Comparison of ENCODE assay signal across 21 cellular contexts in genomic region chr21:42142598-42142997, GRCh38.
"Had no signal": no experiment of that assay in that cellular context is flagged by ENCODE, and none has a peak within 500 bp of the region (broad histone marks: within the 10 kb centered on the region; RNA-seq: fewer than 3 reads in every experiment).

No MANE protein-coding gene starts in this region.

- H3K27ac ChIP-seq: colonic mucosa, heart right ventricle, neutrophil, spleen, testis, tibial nerve, upper lobe of right lung had no signal

- H3K36me3 Mint-ChIP-seq: naive B cell; stimulated activated naive B cell treated with anti-CD40 and anti-IgM and Interleukin-4, amounts not matched to agents 10 μg/mL and 1 μg/mL and 100 μg/mL, for 72 hours had no signal

- H3K9me3 ChIP-seq: colonic mucosa, heart right ventricle, neutrophil, spleen, testis, tibial nerve, upper lobe of right lung had no signal

- FAIRE-seq: frontal cortex, islet of Langerhans had no signal

- ATAC-seq: esophagus mucosa; heart right ventricle; sciatic nerve; stimulated activated naive B cell treated with anti-CD40 and anti-IgM and Interleukin-4, amounts not matched to agents 10 μg/mL and 1 μg/mL and 100 μg/mL, for 72 hours; stimulated activated naive CD8-positive, alpha-beta T cell treated with anti-CD3 and anti-CD28 coated beads, Interleukin-15, amount 100 ng/mL, for 72 hours; upper lobe of right lung had no signal

- H3K9me3 Mint-ChIP-seq: naive B cell; stimulated activated naive B cell treated with anti-CD40 and anti-IgM and Interleukin-4, amounts not matched to agents 10 μg/mL and 1 μg/mL and 100 μg/mL, for 72 hours; stimulated activated naive CD8-positive, alpha-beta T cell treated with anti-CD3 and anti-CD28 coated beads, Interleukin-15, amount 100 ng/mL, for 72 hours had no signal

- H3K4me1 ChIP-seq: tibial nerve had no signal

- H3K4me3 Mint-ChIP-seq: naive B cell; stimulated activated naive B cell treated with anti-CD40 and anti-IgM and Interleukin-4, amounts not matched to agents 10 μg/mL and 1 μg/mL and 100 μg/mL, for 72 hours; stimulated activated naive CD8-positive, alpha-beta T cell treated with anti-CD3 and anti-CD28 coated beads, Interleukin-15, amount 100 ng/mL, for 72 hours had no signal

- DNase-seq: colonic mucosa; effector CD4-positive, alpha-beta T cell; heart right ventricle; hypothalamus; kidney glomerular epithelial cell; mesendoderm; naive B cell; stimulated activated CD4-positive, alpha-beta T cell treated with anti-CD3 and anti-CD28 coated beads, Interleukin-15, amount 100 ng/mL, for 24 hours; stimulated activated CD4-positive, alpha-beta T cell treated with anti-CD3 and anti-CD28 coated beads, Interleukin-1b, Interleukin-23, amount 100 ng/mL, for 48 hours; stimulated activated CD4-positive, alpha-beta T cell treated with anti-CD3 and anti-CD28 coated beads, Interleukin-4, amount 100 ng/mL, for 24 hours; stimulated activated naive B cell treated with anti-CD40 and anti-IgM and Interleukin-4, amounts not matched to agents 10 μg/mL and 1 μg/mL and 100 μg/mL, for 72 hours; stimulated activated naive CD8-positive, alpha-beta T cell treated with anti-CD3 and anti-CD28 coated beads, Interleukin-15, amount 100 ng/mL, for 72 hours; testis; upper lobe of right lung had no signal

- H3K27ac Mint-ChIP-seq: stimulated activated naive B cell treated with anti-CD40 and anti-IgM and Interleukin-4, amounts not matched to agents 10 μg/mL and 1 μg/mL and 100 μg/mL, for 72 hours had no signal

- H3K27me3 Mint-ChIP-seq: stimulated activated naive CD8-positive, alpha-beta T cell treated with anti-CD3 and anti-CD28 coated beads, Interleukin-15, amount 100 ng/mL, for 72 hours had no signal

- H3K36me3 ChIP-seq: colonic mucosa, heart right ventricle, neutrophil, spleen, tibial nerve, upper lobe of right lung had no signal

- H3K27me3 ChIP-seq: colonic mucosa, testis, tibial nerve, upper lobe of right lung had no signal

- H3K4me3 ChIP-seq: colonic mucosa, heart right ventricle, spleen, testis, tibial nerve, upper lobe of right lung had no signal
